In genomic region chr7:95526128-95526738, GRCh38 we compare ENCODE assay signal across 19 cellular contexts. TPM values are rescaled to one million over a fixed set of nuclear protein-coding genes. Genes with fewer than 3 reads are reported as not detected.
DNase-seq lines count a peak whose midpoint lies in the region; TF ChIP-seq lines count a peak whose summit lies in the region.
"Had no signal": no experiment of that assay in that cellular context is flagged by ENCODE, and none has a peak within 500 bp of the region (broad histone marks: within the 10 kb centered on the region; RNA-seq: fewer than 3 reads in every experiment).

No MANE protein-coding gene starts in this region.

- H3K27ac ChIP-seq in angular gyrus (ENCODE audit: low read depth, low read length) (peak overlapping the region; percentile 86), neuronal stem cell (replicated peaks; ENCODE audit: low read length) (no peak overlapping the region), testis (peak overlapping the region; percentile 22 to 28)
- H3K27ac ChIP-seq: cardiac muscle cell, KMS-11, left lung, sigmoid colon, SJCRH30, thyroid gland, VCaP had no signal

- TF ChIP-seq CTCF in testis (IDR thresholded peaks at IDR 0.05) = no peak

- H3K36me3 ChIP-seq in neuronal stem cell (replicated peaks in 1 of 2; ENCODE audit: control insufficient read depth in 2 of 2, insufficient read depth in 2 of 2, low read length in 2 of 2) (no peaks in the 10 kb centered on the region), testis (ENCODE audit: low read depth, missing control alignments) (no peaks in the 10 kb centered on the region)
- H3K36me3 ChIP-seq: cardiac muscle cell, gastrocnemius medialis, left lung, sigmoid colon, SJCRH30, thyroid gland had no signal

- no peak overlapping the region for H3K9ac ChIP-seq in neuronal stem cell (ENCODE audit: low read depth, low read length, poor library complexity)
- H3K9ac ChIP-seq: KMS-11 had no signal

- H2BK12ac ChIP-seq in neuronal stem cell (ENCODE audit: low read length) = no peak overlapping the region

- intact Hi-C loops in testis (cut with DNase I; ENCODE audit: low total_unique reads) = loop anchor here (5.0 kb wide), 1 partner anchor 161 kb away; no protein-coding TSS in a partner anchor

- H2BK5ac ChIP-seq in neuronal stem cell (ENCODE audit: low read length) = no peak overlapping the region

- H2BK15ac ChIP-seq in neuronal stem cell (ENCODE audit: low read length) = no peak overlapping the region

- no peak overlapping the region for H4K91ac ChIP-seq in neuronal stem cell (ENCODE audit: low read depth, low read length, poor library complexity)

- H4K8ac ChIP-seq in neuronal stem cell (ENCODE audit: low read depth, low read length) = no peak overlapping the region

- H3K9me3 ChIP-seq in neuronal stem cell (replicated peaks in 1 of 2; ENCODE audit: control insufficient read depth in 2 of 2, insufficient read depth in 1 of 2, low read depth in 1 of 2, low read length in 2 of 2) (no peaks in the 10 kb centered on the region), testis (no peaks in the 10 kb centered on the region)
- H3K9me3 ChIP-seq: gastrocnemius medialis, left lung, sigmoid colon, SJCRH30, thyroid gland had no signal

- H3K18ac ChIP-seq in neuronal stem cell (ENCODE audit: low read length) = no peak overlapping the region

- H2AK5ac ChIP-seq in neuronal stem cell (ENCODE audit: low read depth, low read length) = no peak overlapping the region

- no peak overlapping the region for H3K4me3 ChIP-seq in neuronal stem cell (ENCODE audit: low read length in 2 of 2)
- H3K4me3 ChIP-seq in testis = no peak overlapping the region
- H3K4me3 ChIP-seq: cardiac muscle cell, gastrocnemius medialis, left lung, sigmoid colon, SJCRH30, thyroid gland had no signal

- no peak for TF ChIP-seq POLR2A in testis (IDR thresholded peaks at IDR 0.05)

- no peak overlapping the region for H3K14ac ChIP-seq in neuronal stem cell (ENCODE audit: low read length)

- H3K79me1 ChIP-seq in neuronal stem cell (ENCODE audit: low read depth, low read length) = no peaks in the 10 kb centered on the region

- no peak overlapping the region for H2BK120ac ChIP-seq in neuronal stem cell (ENCODE audit: low read depth, low read length)

- H3K23ac ChIP-seq in neuronal stem cell (ENCODE audit: low read depth, low read length, poor library complexity) = no peak overlapping the region

- WGBS in neuronal stem cell (ENCODE audit: extremely low coverage in 2 of 2, insufficient read length in 2 of 2, insufficient replicate concordance in 1 of 2), 2 donors = no CpG with 5 or more reads among the region's 7 CpGs
- 67 to 74% methylated on average over 7 of the region's 7 CpGs for WGBS in testis, 2 donors

- DNase-seq in hippocampal formation (lab: John Stamatoyannopoulos, UW) (peak; percentile 59 to 91), neuronal stem cell (ENCODE audit: low spot score) (no peak), testis (peak; percentile 46), MV-4-11 (lab: John Stamatoyannopoulos, UW) (no peak), DMS153 (lab: John Stamatoyannopoulos, UW) (no peak), amniotic stem cell (lab: John Stamatoyannopoulos, UW) (no peak)
- DNase-seq: activated CD4-positive, alpha-beta T cell treated with anti-CD3 and anti-CD28 coated beads, Interleukin-2, amount 50 U/mL, for 48 hours; activated gamma-delta T cell; gastrocnemius medialis; H7; left lung; NCI-H187; sigmoid colon; SJCRH30; thyroid gland had no signal

- no peak overlapping the region for H3K4ac ChIP-seq in neuronal stem cell (ENCODE audit: low read length)

- H2AFZ ChIP-seq in neuronal stem cell (ENCODE audit: low read length) = peak overlapping the region; percentile 54

- H3K4me2 ChIP-seq in neuronal stem cell (ENCODE audit: insufficient read depth, low read length, poor library complexity, severe bottlenecking) = no peak overlapping the region
- H3K4me2 ChIP-seq: KMS-11 had no signal

- H3K4me1 ChIP-seq in neuronal stem cell (ENCODE audit: control insufficient read depth in 2 of 2, insufficient read depth in 1 of 2, low read depth in 1 of 2, low read length in 2 of 2) = peaks cover 2 to 12% of the 10 kb centered on the region in 2 donors
- H3K4me1 ChIP-seq in testis = peaks cover 7% of the 10 kb centered on the region
- H3K4me1 ChIP-seq: SJCRH30, thyroid gland had no signal

- H3K27me3 ChIP-seq in neuronal stem cell (ENCODE audit: control insufficient read depth in 3 of 3, insufficient read depth in 3 of 3, low read depth in 1 of 3, low read length in 3 of 3) (no peaks in the 10 kb centered on the region), testis (no peaks in the 10 kb centered on the region)
- H3K27me3 ChIP-seq: cardiac muscle cell, gastrocnemius medialis, left lung, sigmoid colon, SJCRH30, thyroid gland had no signal

RNA-seq across cellular contexts. Expression of gene ASB4, which starts 40.5 kb away (rescaled TPM):
- 0.01 TPM for polyA plus RNA-seq in neuronal stem cell (2013, experiment 1 of 2)
- 0.01 TPM for polyA plus RNA-seq in neuronal stem cell (2013, experiment 2 of 2)
- total RNA-seq in testis = 1 to 10 TPM in 1 of 2 donors, under 1 TPM in 1; 0.12 to 1.9 TPM
- polyA plus RNA-seq in testis (ENCODE audit: insufficient read depth, low read depth, low replicate concordance) = 1.0 TPM
- total RNA-seq: cardiac muscle cell, H7, sigmoid colon had no signal

Comparison
In these comparisons a context has a peak if more than half of its experiments do, and no peak if none do; other contexts are left out.
1. DNase-seq: peak in hippocampal formation (2 of 2) and testis (single experiment); none in neuronal stem cell (single experiment), MV-4-11 (single experiment), DMS153 (single experiment) and amniotic stem cell (single experiment).